ENCODE assay signal across 18 cellular contexts in genomic region chr3:4449043-4449803, GRCh38. TPM values are rescaled to one million over a fixed set of nuclear protein-coding genes. Genes with fewer than 3 reads are reported as not detected.
DNase-seq lines count a peak whose midpoint lies in the region; ATAC-seq, FAIRE-seq and TF ChIP-seq lines count a peak whose summit lies in the region.
"Had no signal": no experiment of that assay in that cellular context is flagged by ENCODE, and none has a peak within 500 bp of the region (broad histone marks: within the 10 kb centered on the region; RNA-seq: fewer than 3 reads in every experiment).

No MANE protein-coding gene starts in this region.

- H3K4me2 ChIP-seq in A549 (no peak overlapping the region), K562 (ENCODE audit: insufficient read depth, low read length) (no peak overlapping the region)
- H3K4me2 ChIP-seq: BLaER1 treated with 17β-estradiol and CSF1 and Interleukin-3, amounts not matched to agents 10 nM and 100 nM had no signal

- no peak for DNase-seq in A549 (ENCODE audit: low read depth in 1 of 2, low spot score in 1 of 2)
- peak; percentile 88 for DNase-seq in OCI-M1 (lab: John Stamatoyannopoulos, UW)
- no peak for DNase-seq in K562 (ENCODE audit: extremely low read depth in 1 of 4, low spot score in 3 of 4)
- no peak for DNase-seq in stimulated activated effector memory CD8-positive, alpha-beta T cell treated with anti-CD3 and anti-CD28 coated beads, Interleukin-12 subunit alpha, Interleukin-12 subunit beta, amount 100 ng/mL, for 72 hours (ENCODE audit: low spot score in 2 of 2)
- DNase-seq in activated CD4-positive, CD25-positive, alpha-beta regulatory T cell (lab: John Stamatoyannopoulos, UW) = no peak
- DNase-seq in effector memory CD8-positive, alpha-beta T cell = no peak
- no peak for DNase-seq in activated CD4-positive, alpha-beta T cell treated with anti-CD3 and anti-CD28 coated beads, Interleukin-2, amount 50 U/mL, for 48 hours
- DNase-seq: 8988T; ACHN; CD4-positive, CD25-positive, alpha-beta regulatory T cell; DMS79; HFFc6 had no signal

- H2AFZ ChIP-seq in K562 (ENCODE audit: low read depth, low read length) = no peak overlapping the region

- H3K4me1 Mint-ChIP-seq in stimulated activated effector memory CD8-positive, alpha-beta T cell treated with anti-CD3 and anti-CD28 coated beads, Interleukin-12 subunit alpha, Interleukin-12 subunit beta, amount 100 ng/mL, for 72 hours = no peaks in the 10 kb centered on the region
- peaks cover 0 to 4% of the 10 kb centered on the region in 2 donors for H3K4me1 Mint-ChIP-seq in effector memory CD8-positive, alpha-beta T cell (ENCODE audit: low read depth in 2 of 2)

- in situ Hi-C loops in K562 (cut with MboI) = no loop called here

- peak overlapping the region; percentile 21 for H3K27ac Mint-ChIP-seq in stimulated activated effector memory CD8-positive, alpha-beta T cell treated with anti-CD3 and anti-CD28 coated beads, Interleukin-12 subunit alpha, Interleukin-12 subunit beta, amount 100 ng/mL, for 72 hours
- H3K27ac Mint-ChIP-seq in effector memory CD8-positive, alpha-beta T cell = peak overlapping the region in 1 of 2 donors; percentile 38
- H3K27ac Mint-ChIP-seq: CD4-positive, CD25-positive, alpha-beta regulatory T cell; HFFc6 had no signal

- H3K36me3 ChIP-seq in K562 (ENCODE audit: control insufficient read depth, insufficient read depth, low read length) = no peaks in the 10 kb centered on the region; the same call in 2 of the 3 replicates
- H3K36me3 ChIP-seq: HAP-1 had no signal

- H3K27me3 Mint-ChIP-seq in effector memory CD8-positive, alpha-beta T cell = no peaks in the 10 kb centered on the region
- H3K27me3 Mint-ChIP-seq: CD4-positive, CD25-positive, alpha-beta regulatory T cell had no signal

- intact Hi-C loops in K562 (cut with micrococcal nuclease) = no loop called here

- POLR2A ChIA-PET in A549 (lab: Yijun Ruan, JAX) (no interaction called here), K562 (lab: Yijun Ruan, JAX) (interaction anchor here (1.0 to 3.4 kb wide), 4 partner anchors 12 to 610 kb away, joined by 3 to 15 read pairs (median 4); partner anchors contain the start of gene ITPR1)

- no peak for TF ChIP-seq POLR2A in A549 (IDR thresholded peaks at IDR 0.05; ENCODE audit: low read length)
- TF ChIP-seq POLR2A in K562 (conservative IDR thresholded peaks at IDR 0.05) = no peak

- BruUV-seq in K562 (replicated peaks; lab: Mats Ljungman, UMichigan) = no TSS peak

- no peaks in the 10 kb centered on the region for H4K20me1 ChIP-seq in K562 (replicated peaks; ENCODE audit: control insufficient read depth, insufficient read depth, low read length)

- no peak overlapping the region for H3K9ac ChIP-seq in K562 (ENCODE audit: insufficient read depth in 1 of 2, low read depth in 2 of 2, low read length in 2 of 2)
- H3K9ac ChIP-seq: BLaER1 treated with 17β-estradiol and CSF1 and Interleukin-3, amounts not matched to agents 10 nM and 100 nM had no signal

- ATAC-seq in A549 (no peak), K562 (no peak)
- ATAC-seq in stimulated activated effector memory CD8-positive, alpha-beta T cell treated with anti-CD3 and anti-CD28 coated beads, Interleukin-12 subunit alpha, Interleukin-12 subunit beta, amount 100 ng/mL, for 72 hours = no peak
- ATAC-seq in effector memory CD8-positive, alpha-beta T cell (replicated peaks) = no peak
- ATAC-seq: HepG2 had no signal

- TF ChIP-seq CTCF in A549 (IDR thresholded peaks at IDR 0.05) = no peak
- no peak for TF ChIP-seq CTCF in K562 (IDR thresholded peaks at IDR 0.05 in 2 of 3, conservative IDR thresholded peaks at IDR 0.05 in 1 of 3; ENCODE audit: insufficient read depth in 2 of 3, low read depth in 1 of 3, low read length in 3 of 3)

- H3K27me3 ChIP-seq in K562 (ENCODE audit: control insufficient read depth in 2 of 2, insufficient read depth in 2 of 2, low read length in 2 of 2) = no peaks in the 10 kb centered on the region
- H3K27me3 ChIP-seq: BLaER1 treated with 17β-estradiol and CSF1 and Interleukin-3, amounts not matched to agents 10 nM and 100 nM had no signal

- H3K79me2 ChIP-seq in K562 (ENCODE audit: control insufficient read depth, insufficient read depth, low read length) = no peaks in the 10 kb centered on the region

- H3K4me3 ChIP-seq in A549 = no peak overlapping the region
- no peak overlapping the region for H3K4me3 ChIP-seq in K562
- H3K4me3 ChIP-seq: BLaER1 treated with 17β-estradiol and CSF1 and Interleukin-3, amounts not matched to agents 10 nM and 100 nM; HAP-1 had no signal

- TF ChIP-seq EP300 in A549 (IDR thresholded peaks at IDR 0.05) = no peak
- no peak for TF ChIP-seq EP300 in K562 (IDR thresholded peaks at IDR 0.05; ENCODE audit: low read length)

- H3K9me1 ChIP-seq in K562 (ENCODE audit: control insufficient read depth, insufficient read depth, low read length) = no peaks in the 10 kb centered on the region

- no peaks in the 10 kb centered on the region for H3K9me3 ChIP-seq in A549
- no peaks in the 10 kb centered on the region for H3K9me3 ChIP-seq in K562 (replicated peaks; ENCODE audit: control insufficient read depth, insufficient read depth, low read depth, low read length)
- H3K9me3 ChIP-seq: BLaER1 treated with 17β-estradiol and CSF1 and Interleukin-3, amounts not matched to agents 10 nM and 100 nM; HAP-1 had no signal

- WGBS in A549 (ENCODE audit: missing lambda C conversion rate) = 60% methylated on average over 5 of the region's 5 CpGs
- WGBS in K562 (ENCODE audit: insufficient coverage, low coverage, missing lambda C conversion rate) = 9% methylated on average over 5 of the region's 5 CpGs

- H3K36me3 Mint-ChIP-seq in stimulated activated effector memory CD8-positive, alpha-beta T cell treated with anti-CD3 and anti-CD28 coated beads, Interleukin-12 subunit alpha, Interleukin-12 subunit beta, amount 100 ng/mL, for 72 hours = peaks cover 17% of the 10 kb centered on the region
- peaks cover 23% of the 10 kb centered on the region for H3K36me3 Mint-ChIP-seq in effector memory CD8-positive, alpha-beta T cell (ENCODE audit: insufficient read depth)

- H3K4me3 Mint-ChIP-seq in stimulated activated effector memory CD8-positive, alpha-beta T cell treated with anti-CD3 and anti-CD28 coated beads, Interleukin-12 subunit alpha, Interleukin-12 subunit beta, amount 100 ng/mL, for 72 hours = no peak overlapping the region
- H3K4me3 Mint-ChIP-seq in effector memory CD8-positive, alpha-beta T cell = no peak overlapping the region
- H3K4me3 Mint-ChIP-seq: CD4-positive, CD25-positive, alpha-beta regulatory T cell; HFFc6 had no signal

- CTCF ChIA-PET in A549 (lab: Yijun Ruan, JAX) (interaction anchor here (0.9 kb wide), 1 partner anchor 11 kb away, joined by 3 read pairs; no protein-coding TSS in a partner anchor), K562 (lab: Yijun Ruan, JAX; ENCODE audit: low intra/inter-chr PET ratio) (no interaction called here)

- no peaks in the 10 kb centered on the region for H3K4me1 ChIP-seq in A549
- H3K4me1 ChIP-seq in K562 (replicated peaks in 1 of 2; ENCODE audit: control insufficient read depth in 2 of 2, insufficient read depth in 2 of 2, low read length in 2 of 2) = peaks cover 0 to 18% of the 10 kb centered on the region in 2 experiments; a peak in 2 of 5 replicates
- H3K4me1 ChIP-seq: HAP-1 had no signal

- H3K9me3 Mint-ChIP-seq in stimulated activated effector memory CD8-positive, alpha-beta T cell treated with anti-CD3 and anti-CD28 coated beads, Interleukin-12 subunit alpha, Interleukin-12 subunit beta, amount 100 ng/mL, for 72 hours = no peaks in the 10 kb centered on the region
- no peaks in the 10 kb centered on the region for H3K9me3 Mint-ChIP-seq in effector memory CD8-positive, alpha-beta T cell
- H3K9me3 Mint-ChIP-seq: CD4-positive, CD25-positive, alpha-beta regulatory T cell; HFFc6 had no signal

- no peak for TF ChIP-seq RAD21 in A549 (conservative IDR thresholded peaks at IDR 0.05 in 1 of 2, IDR thresholded peaks at IDR 0.05 in 1 of 2)
- no peak for TF ChIP-seq RAD21 in K562 (CRISPR knock-in tag; conservative IDR thresholded peaks at IDR 0.05 in 1 of 2, IDR thresholded peaks at IDR 0.05 in 1 of 2)

- FAIRE-seq in A549 (lab: Jason Lieb, UNC) (peak; percentile 28), K562 (lab: Jason Lieb, UNC) (peak; percentile 19)
- FAIRE-seq: GM12891, H1, HepG2, HTR-8/SVneo had no signal

- no peak overlapping the region for H3K27ac ChIP-seq in A549
- H3K27ac ChIP-seq in K562 (ENCODE audit: extremely low read depth, low read depth, low read length) = no peak overlapping the region
- H3K27ac ChIP-seq: BLaER1 treated with 17β-estradiol and CSF1 and Interleukin-3, amounts not matched to agents 10 nM and 100 nM had no signal

RNA-seq across cellular contexts. Expression of gene SUMF1, which starts 17.8 kb away (rescaled TPM):
- polyA plus RNA-seq in A549 (2011; rRNA removed) (23.4 and 25.4 TPM in 2 replicates), A549 (2017; fragmentation: RNase III; extraction: RNeasy Plus Mini Kit Qiagen cat#74134 plus additional on column Dnase treatment) (19.2 to 20.9 TPM (median 20.9 TPM) in 3 replicates), K562 (2011; rRNA removed) (3.8 and 6.4 TPM in 2 replicates), K562 (2014; fragmentation: Illumina TruSeq; extraction: Trizol) (2.9 and 3.7 TPM in 2 replicates), K562 (2014; fragmentation: Nextera tagmentation; extraction: Ambion mirVana) (1 to 10 TPM; 1.3 to 1.4 TPM), K562 (2014; rRNA removed) (5.2 and 7.4 TPM in 2 replicates)
- 14.4 and 20.2 TPM in 2 replicates for polyA plus RNA-seq in A549 (2012; cell fraction: cytosol; rRNA removed)
- polyA plus RNA-seq in A549 (2012; cell fraction: nucleus; rRNA removed) = 17.2 and 25.1 TPM in 2 replicates
- 22.8 and 23.1 TPM in 2 replicates for polyA minus RNA-seq in A549 (2011; rRNA and poly(A)+ RNA removed)
- total RNA-seq in K562 (2011; cell fraction: chromatin; rRNA removed; ENCODE audit: low replicate concordance) = 20.5 and 21.4 TPM in 2 replicates
- total RNA-seq in K562 (2011; cell fraction: nucleolus; rRNA removed) = 18.0 and 18.2 TPM in 2 replicates
- 15.5 and 18.3 TPM in 2 replicates for total RNA-seq in K562 (2011; cell fraction: nucleoplasm; rRNA removed)
- total RNA-seq in K562 (2014; rRNA removed) (6.6 and 8.1 TPM in 2 replicates), K562 (2014; rRNA removed; fragmentation: Illumina TruSeq; extraction: Trizol) (4.2 and 4.6 TPM in 2 replicates), K562 (2015; rRNA removed; fragmentation: Illumina TruSeq; extraction: Trizol) (4.1 and 4.6 TPM in 2 replicates), K562 (2021) (5.6 and 6.0 TPM in 2 replicates)
- 5.6 and 16.4 TPM in 2 replicates for polyA plus RNA-seq in K562 (2011; cell fraction: cytosol; rRNA removed)
- 4.5 and 5.7 TPM in 2 replicates for polyA plus RNA-seq in K562 (2011; cell fraction: nucleus; rRNA removed)
- 3.5 and 4.1 TPM in 2 replicates for polyA plus RNA-seq in K562 (2012)
- polyA minus RNA-seq in K562 (2011; rRNA and poly(A)+ RNA removed) = 10.9 and 15.6 TPM in 2 replicates
- 4.8 and 5.0 TPM in 2 replicates for polyA minus RNA-seq in K562 (2011; cell fraction: cytosol; rRNA and poly(A)+ RNA removed)
- polyA minus RNA-seq in K562 (2011; cell fraction: nucleus; rRNA and poly(A)+ RNA removed) = 22.3 and 23.8 TPM in 2 replicates

RNA-seq across cellular contexts. Expression of gene ITPR1, which starts 43.9 kb away (rescaled TPM):
- polyA plus RNA-seq in A549 (2011; rRNA removed) = 9.6 and 10.7 TPM in 2 replicates
- polyA plus RNA-seq in A549 (2012; cell fraction: cytosol; rRNA removed) = 1.7 and 1.8 TPM in 2 replicates
- polyA plus RNA-seq in A549 (2012; cell fraction: nucleus; rRNA removed) = 2.6 and 4.8 TPM in 2 replicates
- 2.8 to 3.8 TPM (median 3.2 TPM) in 3 replicates for polyA plus RNA-seq in A549 (2017; fragmentation: RNase III; extraction: RNeasy Plus Mini Kit Qiagen cat#74134 plus additional on column Dnase treatment)
- 23.0 and 26.8 TPM in 2 replicates for polyA minus RNA-seq in A549 (2011; rRNA and poly(A)+ RNA removed)
- total RNA-seq in K562 (2011; cell fraction: chromatin; rRNA removed; ENCODE audit: low replicate concordance) = 159 and 255 TPM in 2 replicates
- 75.7 and 94.0 TPM in 2 replicates for total RNA-seq in K562 (2011; cell fraction: nucleolus; rRNA removed)
- total RNA-seq in K562 (2011; cell fraction: nucleoplasm; rRNA removed) = 134 and 202 TPM in 2 replicates
- total RNA-seq in K562 (2014; rRNA removed) = 22.4 and 22.9 TPM in 2 replicates
- total RNA-seq in K562 (2014; rRNA removed; fragmentation: Illumina TruSeq; extraction: Trizol) = 40.0 and 43.3 TPM in 2 replicates
- total RNA-seq in K562 (2015; rRNA removed; fragmentation: Illumina TruSeq; extraction: Trizol) = 31.1 and 32.3 TPM in 2 replicates
- total RNA-seq in K562 (2021) = 32.0 and 35.2 TPM in 2 replicates
- 20.6 and 27.4 TPM in 2 replicates for polyA plus RNA-seq in K562 (2011; rRNA removed)
- 5.8 and 10.0 TPM in 2 replicates for polyA plus RNA-seq in K562 (2011; cell fraction: cytosol; rRNA removed)
- polyA plus RNA-seq in K562 (2011; cell fraction: nucleus; rRNA removed) = 33.1 and 38.3 TPM in 2 replicates
- polyA plus RNA-seq in K562 (2012) = 25.5 and 30.9 TPM in 2 replicates
- 23.7 and 24.8 TPM in 2 replicates for polyA plus RNA-seq in K562 (2014; fragmentation: Illumina TruSeq; extraction: Trizol)
- 10 to 100 TPM; 26.2 to 33.9 TPM for polyA plus RNA-seq in K562 (2014; fragmentation: Nextera tagmentation; extraction: Ambion mirVana)
- 17.7 and 23.5 TPM in 2 replicates for polyA plus RNA-seq in K562 (2014; rRNA removed)
- polyA minus RNA-seq in K562 (2011; rRNA and poly(A)+ RNA removed) = 91.6 and 111 TPM in 2 replicates
- 22.8 and 25.6 TPM in 2 replicates for polyA minus RNA-seq in K562 (2011; cell fraction: cytosol; rRNA and poly(A)+ RNA removed)
- polyA minus RNA-seq in K562 (2011; cell fraction: nucleus; rRNA and poly(A)+ RNA removed) = 77.7 and 104 TPM in 2 replicates

Comparison
In these comparisons a context has a peak if more than half of its experiments do, and no peak if none do; other contexts are left out.
1. Of the 35 proteins assayed by ChIP-seq in both K562 and A549: peak only in K562: BHLHE40 and CEBPB; only in A549: none; in both: none; in neither: 32; mixed calls (peak in some experiments, not most) for 1.